Comparison of ENCODE assay signal across 27 cellular contexts in genomic region chr5:2193923-2194555, GRCh38.
"Had no signal": no experiment of that assay in that cellular context is flagged by ENCODE, and none has a peak within 500 bp of the region (broad histone marks: within the 10 kb centered on the region; RNA-seq: fewer than 3 reads in every experiment).

No MANE protein-coding gene starts in this region.

- ATAC-seq: heart right ventricle; left colon; left ventricle myocardium superior; lower lobe of right lung; natural killer cell; right cardiac atrium; stimulated activated memory B cell treated with anti-CD40 and anti-IgM and Interleukin-4, amounts not matched to agents 10 μg/mL and 1 μg/mL and 100 μg/mL, for 72 hours; stimulated activated naive CD8-positive, alpha-beta T cell treated with anti-CD3 and anti-CD28 coated beads, Interleukin-15, Interleukin-2, amounts not matched to agents 100 U/mL and 50 U/mL, for 24 hours; upper lobe of right lung had no signal

- H3K27me3 Mint-ChIP-seq: memory B cell had no signal

- H3K27ac Mint-ChIP-seq: memory B cell; natural killer cell; stimulated activated memory B cell treated with anti-CD40 and anti-IgM and Interleukin-4, amounts not matched to agents 10 μg/mL and 1 μg/mL and 100 μg/mL, for 72 hours had no signal

- H3K4me3 Mint-ChIP-seq: memory B cell; natural killer cell; neural crest cell; stimulated activated memory B cell treated with anti-CD40 and anti-IgM and Interleukin-4, amounts not matched to agents 10 μg/mL and 1 μg/mL and 100 μg/mL, for 72 hours had no signal

- H3K36me3 Mint-ChIP-seq: memory B cell; natural killer cell; stimulated activated memory B cell treated with anti-CD40 and anti-IgM and Interleukin-4, amounts not matched to agents 10 μg/mL and 1 μg/mL and 100 μg/mL, for 72 hours had no signal

- DNase-seq: dorsolateral prefrontal cortex; effector memory CD4-positive, alpha-beta T cell; erythroblast; esophagus squamous epithelium; foreskin melanocyte; glutamatergic neuron; heart right ventricle; hippocampal formation; kidney glomerular epithelial cell; left colon; left ventricle myocardium superior; lower lobe of right lung; natural killer cell; nucleus accumbens; ovary; right cardiac atrium; sigmoid colon; spleen; stimulated activated CD4-positive, alpha-beta T cell treated with anti-CD3 and anti-CD28 coated beads, Interleukin-4, amount 100 ng/mL, for 4 hours; stimulated activated naive CD8-positive, alpha-beta T cell treated with anti-CD3 and anti-CD28 coated beads, Interleukin-15, Interleukin-2, amounts not matched to agents 100 U/mL and 50 U/mL, for 24 hours; substantia nigra; testis; tibial artery; upper lobe of right lung had no signal

- H3K9me3 Mint-ChIP-seq: memory B cell; natural killer cell; neural crest cell; stimulated activated memory B cell treated with anti-CD40 and anti-IgM and Interleukin-4, amounts not matched to agents 10 μg/mL and 1 μg/mL and 100 μg/mL, for 72 hours had no signal

- H3K4me1 Mint-ChIP-seq: memory B cell; natural killer cell; stimulated activated memory B cell treated with anti-CD40 and anti-IgM and Interleukin-4, amounts not matched to agents 10 μg/mL and 1 μg/mL and 100 μg/mL, for 72 hours had no signal
